In genomic region chr1:8297245-8297644, GRCh38 we compare ENCODE assay signal across 1 cellular context.
TF ChIP-seq lines count a peak whose summit lies in the region.

No MANE protein-coding gene starts in this region.

TF ChIP-seq in IMR-90, 13 proteins besides CTCF, POLR2A, EP300 and RAD21 (continued from another document):
- TF ChIP-seq MXI1 (IDR thresholded peaks at IDR 0.05; ENCODE audit: borderline replicate concordance, low read depth, low read length) (no peak), RCOR1 (IDR thresholded peaks at IDR 0.05; ENCODE audit: insufficient replicate concordance, low read length) (no peak), FOS (IDR thresholded peaks at IDR 0.05; ENCODE audit: low read depth, low read length) (no peak), SMC3 (IDR thresholded peaks at IDR 0.05; ENCODE audit: low read depth, low read length) (no peak), MAZ (IDR thresholded peaks at IDR 0.05; ENCODE audit: borderline replicate concordance, low read depth, low read length) (no peak), NFE2L2 (IDR thresholded peaks at IDR 0.05; ENCODE audit: low read depth, low read length) (no peak), CHD1 (IDR thresholded peaks at IDR 0.05; ENCODE audit: low read depth, low read length) (no peak), CEBPB (IDR thresholded peaks at IDR 0.05; ENCODE audit: low read depth, low read length) (no peak)
